ENCODE assay signal across 9 cellular contexts in the genomic region with DNA sequence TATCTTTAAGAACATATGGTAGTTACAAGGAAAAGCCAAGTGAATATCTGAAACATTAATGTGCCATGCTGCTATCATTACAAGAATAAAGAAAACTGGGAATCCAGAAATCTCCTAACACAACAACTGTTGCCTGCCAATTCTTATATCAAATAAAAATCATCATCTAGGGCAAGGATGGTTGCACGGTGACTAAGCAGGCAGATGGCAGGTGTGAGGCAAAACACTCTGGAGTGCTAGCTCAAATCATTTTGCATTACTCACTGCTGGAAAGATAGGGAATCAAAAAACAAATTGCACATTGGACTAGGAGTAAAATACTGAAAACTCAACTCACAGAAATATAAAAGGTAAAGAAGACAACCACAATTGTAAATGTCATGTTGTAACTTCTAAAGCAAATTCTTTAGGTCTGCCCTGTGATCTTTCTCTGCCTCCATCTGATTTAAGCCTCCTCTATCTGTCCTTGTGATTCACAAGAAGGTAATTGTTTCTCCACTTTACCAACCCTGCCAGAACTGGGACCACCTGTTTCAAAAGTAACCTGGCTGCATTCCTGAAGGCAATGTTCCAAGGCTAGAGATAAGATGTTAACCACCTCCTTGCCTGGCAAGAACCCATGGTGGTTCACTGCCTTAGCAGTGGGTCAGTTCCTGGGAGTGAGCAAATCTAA.
A peak's percentile ranks its signal among the peaks of the same experiment; 100 is the strongest.
DNase-seq lines count a peak whose midpoint lies in the region; ATAC-seq and TF ChIP-seq lines count a peak whose summit lies in the region.
"Had no signal": no experiment of that assay in that cellular context is flagged by ENCODE, and none has a peak within 500 bp of the region (broad histone marks: within the 10 kb centered on the region; RNA-seq: fewer than 3 reads in every experiment).

No MANE protein-coding gene starts in this region.

- no peaks in the 10 kb centered on the region for H3K9me3 Mint-ChIP-seq in nephron
- H3K9me3 Mint-ChIP-seq: stimulated activated effector memory CD8-positive, alpha-beta T cell treated with anti-CD3 and anti-CD28 coated beads, Interleukin-12 subunit alpha, Interleukin-12 subunit beta, amount 100 ng/mL, for 72 hours had no signal

- no peak overlapping the region for H3K4me3 ChIP-seq in choroid plexus epithelial cell (ENCODE audit: low read depth, low read length)

- peak overlapping the region in 1 of 3 experiments; percentile 14 for H3K4me3 Mint-ChIP-seq in nephron
- H3K4me3 Mint-ChIP-seq: stimulated activated effector memory CD8-positive, alpha-beta T cell treated with anti-CD3 and anti-CD28 coated beads, Interleukin-12 subunit alpha, Interleukin-12 subunit beta, amount 100 ng/mL, for 72 hours had no signal

- H3K27ac Mint-ChIP-seq in nephron: peak overlapping the region; percentile 51 to 92 (median 88)
- H3K27ac Mint-ChIP-seq: stimulated activated effector memory CD8-positive, alpha-beta T cell treated with anti-CD3 and anti-CD28 coated beads, Interleukin-12 subunit alpha, Interleukin-12 subunit beta, amount 100 ng/mL, for 72 hours had no signal

- ATAC-seq in GM21528 (IDR thresholded peaks at IDR 0.05; ENCODE audit: low FRiP score, unreplicated experiment) (no peak), GM18502 (IDR thresholded peaks at IDR 0.05; ENCODE audit: poor library complexity, unreplicated experiment) (no peak), HG03521 (IDR thresholded peaks at IDR 0.05; ENCODE audit: unreplicated experiment) (no peak), HG03159 (IDR thresholded peaks at IDR 0.05; ENCODE audit: unreplicated experiment) (no peak)
- ATAC-seq: stimulated activated effector memory CD8-positive, alpha-beta T cell treated with anti-CD3 and anti-CD28 coated beads, Interleukin-12 subunit alpha, Interleukin-12 subunit beta, amount 100 ng/mL, for 72 hours had no signal

- TF ChIP-seq CTCF in choroid plexus epithelial cell (conservative IDR thresholded peaks at IDR 0.05; ENCODE audit: low read depth, low read length) (no peak), nephron (IDR thresholded peaks at IDR 0.05; ENCODE audit: unreplicated experiment in 3 of 3) (no peak)

- peak; percentile 86 for DNase-seq in ELF-1 (ENCODE audit: low read depth, low spot score)
- peak; percentile 77 for DNase-seq in NCI-H1105 (lab: John Stamatoyannopoulos, UW)
- peak; percentile 68 for DNase-seq in choroid plexus epithelial cell (ENCODE audit: low read depth)

- peaks cover 13% of the 10 kb centered on the region for H3K4me1 Mint-ChIP-seq in nephron
- H3K4me1 Mint-ChIP-seq: stimulated activated effector memory CD8-positive, alpha-beta T cell treated with anti-CD3 and anti-CD28 coated beads, Interleukin-12 subunit alpha, Interleukin-12 subunit beta, amount 100 ng/mL, for 72 hours had no signal

- H3K36me3 Mint-ChIP-seq in nephron (ENCODE audit: low read depth): no peaks in the 10 kb centered on the region
- H3K36me3 Mint-ChIP-seq: stimulated activated effector memory CD8-positive, alpha-beta T cell treated with anti-CD3 and anti-CD28 coated beads, Interleukin-12 subunit alpha, Interleukin-12 subunit beta, amount 100 ng/mL, for 72 hours had no signal

- no peaks in the 10 kb centered on the region for H3K27me3 Mint-ChIP-seq in nephron (ENCODE audit: low read depth)
